In the genomic region with DNA sequence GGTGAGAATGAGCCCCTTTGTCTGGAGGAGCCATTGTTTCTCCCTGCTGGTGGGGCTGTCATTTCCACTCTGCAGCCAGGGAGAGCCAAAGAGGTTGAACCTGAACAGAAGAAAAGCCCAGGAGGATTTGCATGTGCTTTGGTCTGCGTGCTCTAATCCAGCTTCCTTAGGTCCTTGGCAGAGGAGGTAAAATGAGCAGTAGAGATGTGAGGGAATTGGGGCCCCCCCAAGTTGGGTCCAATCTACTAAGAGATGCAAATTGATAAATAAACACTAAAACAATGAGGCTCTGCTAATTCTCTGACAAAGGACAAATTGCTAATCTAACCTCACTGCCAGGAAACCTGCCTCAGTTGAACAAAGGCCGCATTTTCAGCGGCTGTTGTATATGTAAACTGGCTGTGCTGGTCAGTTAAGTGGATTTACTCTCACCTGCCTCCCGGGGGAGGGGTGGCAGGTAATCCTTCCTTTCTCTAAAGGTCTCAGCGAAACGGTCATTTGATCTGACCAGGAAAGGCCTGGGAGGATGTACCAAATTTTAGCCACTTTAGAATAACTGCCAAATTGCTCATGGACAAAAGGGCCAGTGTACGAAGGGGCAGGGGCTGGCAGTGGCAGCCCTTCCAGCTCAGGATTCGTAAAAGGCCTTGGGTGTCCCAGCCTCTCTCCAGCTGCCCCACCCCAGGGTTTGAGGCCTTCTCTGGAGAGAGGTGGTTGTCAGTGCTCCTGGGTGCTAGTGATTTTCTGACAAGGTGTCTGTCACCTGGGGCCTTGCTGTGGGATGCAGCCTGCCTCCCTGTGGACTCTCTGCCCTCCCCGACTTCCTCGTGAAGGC, we compare ENCODE assay signal across 20 cellular contexts.
A peak's percentile ranks its signal among the peaks of the same experiment; 100 is the strongest.
DNase-seq lines count a peak whose midpoint lies in the region; ATAC-seq, FAIRE-seq and TF ChIP-seq lines count a peak whose summit lies in the region.
"Had no signal": no experiment of that assay in that cellular context is flagged by ENCODE, and none has a peak within 500 bp of the region (broad histone marks: within the 10 kb centered on the region; RNA-seq: fewer than 3 reads in every experiment).

No MANE protein-coding gene starts in this region.

- H3K79me2 ChIP-seq in H9 (ENCODE audit: insufficient read depth, low read length) (no peaks in the 10 kb centered on the region), astrocyte (ENCODE audit: insufficient read depth, low read length) (no peaks in the 10 kb centered on the region), osteoblast (ENCODE audit: insufficient read depth, low read length) (no peaks in the 10 kb centered on the region)

- H2AK5ac ChIP-seq in H9 (ENCODE audit: insufficient read length, low read length) = no peak overlapping the region

- H3K23ac ChIP-seq in H9 (ENCODE audit: insufficient read length, low read depth, low read length) = no peak overlapping the region

- H3K27ac Mint-ChIP-seq in H9 (no peak overlapping the region), astrocyte (ENCODE audit: unreplicated experiment) (peak overlapping the region; percentile 18)
- H3K27ac Mint-ChIP-seq in activated CD4-positive, alpha-beta T cell treated with anti-CD3 and anti-CD28 coated beads for 36 hours = no peak overlapping the region
- H3K27ac Mint-ChIP-seq: B cell; CD4-positive, alpha-beta T cell had no signal

- H4K20me1 ChIP-seq in H9 (ENCODE audit: control insufficient read depth, insufficient read depth, insufficient read length) (no peaks in the 10 kb centered on the region), astrocyte (ENCODE audit: insufficient read depth, low read length) (no peaks in the 10 kb centered on the region), osteoblast (ENCODE audit: insufficient read depth, low read length) (no peaks in the 10 kb centered on the region)

- H2BK15ac ChIP-seq in H9 (ENCODE audit: low read depth, low read length) = no peak overlapping the region

- H4K91ac ChIP-seq in H9 (ENCODE audit: insufficient read length, low read depth, low read length) = no peak overlapping the region

- CTCF ChIA-PET in activated CD4-positive, alpha-beta T cell treated with anti-CD3 and anti-CD28 coated beads for 36 hours (lab: Charles Lee) = no interaction called here

- TF ChIP-seq CTCF in H9 (conservative IDR thresholded peaks at IDR 0.05) (peak; percentile 56), astrocyte (IDR thresholded peaks at IDR 0.05; ENCODE audit: insufficient read depth, low read depth, low read length) (no peak), osteoblast (IDR thresholded peaks at IDR 0.05; ENCODE audit: extremely low read depth, low read depth, low read length) (no peak)

- WGBS in H9 (ENCODE audit: extremely low coverage, insufficient read length, low lambda C conversion rate) = no CpG with 5 or more reads among the region's 10 CpGs

- H3K27ac ChIP-seq in H9 (ENCODE audit: insufficient read length, low read depth, low read length) (no peak overlapping the region), astrocyte (ENCODE audit: low read depth, low read length) (no peak overlapping the region), osteoblast (ENCODE audit: low read depth, low read length) (no peak overlapping the region)

- no peak overlapping the region for H2BK12ac ChIP-seq in H9 (ENCODE audit: insufficient read length, low read depth, low read length)

- H3K36me3 Mint-ChIP-seq in H9 (ENCODE audit: insufficient read depth in 1 of 3, low read depth in 3 of 3) = no peaks in the 10 kb centered on the region
- no peaks in the 10 kb centered on the region for H3K36me3 Mint-ChIP-seq in astrocyte (ENCODE audit: low read depth, unreplicated experiment)
- H3K36me3 Mint-ChIP-seq in activated CD4-positive, alpha-beta T cell treated with anti-CD3 and anti-CD28 coated beads for 36 hours (ENCODE audit: low read depth) = no peaks in the 10 kb centered on the region

- no peak for ATAC-seq in activated CD4-positive, alpha-beta T cell treated with anti-CD3 and anti-CD28 coated beads for 36 hours
- no peak for ATAC-seq in GM21576 (IDR thresholded peaks at IDR 0.05; ENCODE audit: unreplicated experiment)
- ATAC-seq: GM12878, K562 had no signal

- H3K9ac ChIP-seq in H9 (ENCODE audit: extremely low read depth, insufficient read length, low read length) (no peak overlapping the region), astrocyte (ENCODE audit: low read length) (no peak overlapping the region)

- no peak overlapping the region for H2AFZ ChIP-seq in H9 (ENCODE audit: low read length)
- H2AFZ ChIP-seq in astrocyte (ENCODE audit: low read depth, low read length) = no peak overlapping the region
- no peak overlapping the region for H2AFZ ChIP-seq in osteoblast (ENCODE audit: low read length)

- no peak overlapping the region for H2BK20ac ChIP-seq in H9 (ENCODE audit: low read depth, low read length, poor library complexity, severe bottlenecking)

- H3K14ac ChIP-seq in H9 (ENCODE audit: insufficient read depth, low read length) = no peak overlapping the region

- FAIRE-seq in astrocyte (lab: Jason Lieb, UNC) = no peak
- FAIRE-seq: GM12878, GM18507, GM19239, K562, RCC 7860 had no signal

- H2BK5ac ChIP-seq in H9 (ENCODE audit: insufficient read length, low read length) = no peak overlapping the region

- POLR2A ChIA-PET in activated CD4-positive, alpha-beta T cell treated with anti-CD3 and anti-CD28 coated beads for 36 hours (lab: Charles Lee) = interaction anchor here (0.6 kb wide), 1 partner anchor 321 kb away, joined by 3 read pairs; no protein-coding TSS in a partner anchor

- H3T11ph ChIP-seq in H9 (ENCODE audit: low read length) = no peak overlapping the region

- H3K9me3 Mint-ChIP-seq in H9 (peaks cover 0 to 8% of the 10 kb centered on the region in 2 experiments; a peak in 3 of 5 replicates), astrocyte (ENCODE audit: unreplicated experiment) (peaks cover 10% of the 10 kb centered on the region)
- no peaks in the 10 kb centered on the region for H3K9me3 Mint-ChIP-seq in activated CD4-positive, alpha-beta T cell treated with anti-CD3 and anti-CD28 coated beads for 36 hours (ENCODE audit: low read depth)
- H3K9me3 Mint-ChIP-seq: CD4-positive, alpha-beta T cell had no signal

- peaks cover 17 to 20% of the 10 kb centered on the region in 2 experiments for H3K4me1 Mint-ChIP-seq in H9
- no peaks in the 10 kb centered on the region for H3K4me1 Mint-ChIP-seq in astrocyte (ENCODE audit: low read depth, unreplicated experiment)
- no peaks in the 10 kb centered on the region for H3K4me1 Mint-ChIP-seq in activated CD4-positive, alpha-beta T cell treated with anti-CD3 and anti-CD28 coated beads for 36 hours
- H3K4me1 Mint-ChIP-seq: B cell had no signal

- intact Hi-C loops in activated CD4-positive, alpha-beta T cell treated with anti-CD3 and anti-CD28 coated beads for 36 hours (cut with DNase I, micrococcal nuclease) = loop anchor here in 1 of 2 experiments (5.0 kb wide), 1 partner anchor 48 kb away; no protein-coding TSS in a partner anchor

- no peak overlapping the region for H4K5ac ChIP-seq in H9 (ENCODE audit: insufficient read length, low read depth, low read length)

- no peak overlapping the region for H3K4ac ChIP-seq in H9 (ENCODE audit: low read depth, low read length)

- no peak overlapping the region for H3K18ac ChIP-seq in H9 (ENCODE audit: insufficient read length, low read depth, low read length)

- no peaks in the 10 kb centered on the region for H3K36me3 ChIP-seq in astrocyte (ENCODE audit: insufficient read depth, low read length)
- no peaks in the 10 kb centered on the region for H3K36me3 ChIP-seq in osteoblast (ENCODE audit: insufficient read depth, low read length)

- H3K4me2 ChIP-seq in H9 (ENCODE audit: insufficient read depth, insufficient read length, low read length) (no peak overlapping the region), astrocyte (ENCODE audit: low read length) (no peak overlapping the region), osteoblast (ENCODE audit: insufficient read depth, low read length) (no peak overlapping the region)

- H3K4me1 ChIP-seq in H9 (ENCODE audit: insufficient read depth, low read length) (peaks cover 2% of the 10 kb centered on the region; the same call in 1 of the 2 replicates), astrocyte (ENCODE audit: insufficient read depth, low read length) (no peaks in the 10 kb centered on the region), osteoblast (ENCODE audit: insufficient read depth, low read length) (no peaks in the 10 kb centered on the region)

- H3K27me3 Mint-ChIP-seq in H9 (ENCODE audit: low read depth) (peaks cover 97% of the 10 kb centered on the region), astrocyte (ENCODE audit: low read depth, unreplicated experiment) (peaks cover 24% of the 10 kb centered on the region)
- peaks cover 2% of the 10 kb centered on the region for H3K27me3 Mint-ChIP-seq in activated CD4-positive, alpha-beta T cell treated with anti-CD3 and anti-CD28 coated beads for 36 hours

- H3K4me3 Mint-ChIP-seq in H9 = no peak overlapping the region
- H3K4me3 Mint-ChIP-seq in astrocyte (ENCODE audit: unreplicated experiment) = no peak overlapping the region
- H3K4me3 Mint-ChIP-seq in activated CD4-positive, alpha-beta T cell treated with anti-CD3 and anti-CD28 coated beads for 36 hours = no peak overlapping the region
- H3K4me3 Mint-ChIP-seq: B cell; CD4-positive, alpha-beta T cell had no signal

- H3K9me3 ChIP-seq in H9 (ENCODE audit: control insufficient read depth, low read depth, low read length) (no peaks in the 10 kb centered on the region), astrocyte (ENCODE audit: insufficient read depth, low read depth, low read length) (no peaks in the 10 kb centered on the region), osteoblast (ENCODE audit: low read depth, low read length) (no peaks in the 10 kb centered on the region)

- DNase-seq in H9 (peak; percentile 65), NCI-H146 treated with DMSO at 0.1 percent for 48 hours (lab: John Stamatoyannopoulos, UW; ENCODE audit: unreplicated experiment) (peak; percentile 71), astrocyte (ENCODE audit: low read depth) (no peak), osteoblast (ENCODE audit: insufficient read length, low spot score, missing footprints) (peak; percentile 42), epidermal melanocyte (ENCODE audit: insufficient read length, low spot score) (no peak)
- no peak for DNase-seq in activated CD4-positive, alpha-beta T cell treated with anti-CD3 and anti-CD28 coated beads for 36 hours
- DNase-seq: Calu3; CD4-positive, alpha-beta T cell; NCI-H1092 treated with DMSO at 0.1 percent for 48 hours; NCI-H187; NCI-H2171; NCI-H510A; SHP77 treated with DMSO at 0.1 percent for 48 hours had no signal

- H2BK120ac ChIP-seq in H9 (ENCODE audit: low read depth, low read length, poor library complexity, severe bottlenecking) = no peak overlapping the region

- H3K23me2 ChIP-seq in H9 (ENCODE audit: insufficient read length, low read depth, low read length, poor library complexity, severe bottlenecking) = no peaks in the 10 kb centered on the region

- H3K79me1 ChIP-seq in H9 (ENCODE audit: insufficient read depth, low read depth, low read length, poor library complexity, severe bottlenecking) = no peaks in the 10 kb centered on the region

- H3K27me3 ChIP-seq in H9 (ENCODE audit: insufficient read depth, low read length) = peaks cover 6% of the 10 kb centered on the region; the same call in 1 of the 2 replicates
- no peaks in the 10 kb centered on the region for H3K27me3 ChIP-seq in astrocyte (ENCODE audit: insufficient read depth, low read length)
- peaks cover 12% of the 10 kb centered on the region for H3K27me3 ChIP-seq in osteoblast (ENCODE audit: insufficient read depth, low read length)

- H4K8ac ChIP-seq in H9 (replicated peaks; ENCODE audit: insufficient read length, low read depth, low read length) = no peak overlapping the region

- no peak overlapping the region for H3K56ac ChIP-seq in H9 (ENCODE audit: insufficient read length, low read depth, low read length)

- no peak overlapping the region for H3K4me3 ChIP-seq in astrocyte (ENCODE audit: insufficient read depth, low read depth, low read length)
- H3K4me3 ChIP-seq in osteoblast (ENCODE audit: insufficient read depth, low read length) = no peak overlapping the region
- H3K4me3 ChIP-seq: GM12878, K562 had no signal

Comparison
In these comparisons a context has a peak if more than half of its experiments do, and no peak if none do; other contexts are left out.
1. DNase-seq: peak in H9 (single experiment), NCI-H146 treated with DMSO at 0.1 percent for 48 hours (single experiment) and osteoblast (single experiment); none in astrocyte (single experiment), epidermal melanocyte (single experiment) and activated CD4-positive, alpha-beta T cell treated with anti-CD3 and anti-CD28 coated beads for 36 hours (single experiment).